Comparison of ENCODE assay signal across 8 cellular contexts in the genomic region with DNA sequence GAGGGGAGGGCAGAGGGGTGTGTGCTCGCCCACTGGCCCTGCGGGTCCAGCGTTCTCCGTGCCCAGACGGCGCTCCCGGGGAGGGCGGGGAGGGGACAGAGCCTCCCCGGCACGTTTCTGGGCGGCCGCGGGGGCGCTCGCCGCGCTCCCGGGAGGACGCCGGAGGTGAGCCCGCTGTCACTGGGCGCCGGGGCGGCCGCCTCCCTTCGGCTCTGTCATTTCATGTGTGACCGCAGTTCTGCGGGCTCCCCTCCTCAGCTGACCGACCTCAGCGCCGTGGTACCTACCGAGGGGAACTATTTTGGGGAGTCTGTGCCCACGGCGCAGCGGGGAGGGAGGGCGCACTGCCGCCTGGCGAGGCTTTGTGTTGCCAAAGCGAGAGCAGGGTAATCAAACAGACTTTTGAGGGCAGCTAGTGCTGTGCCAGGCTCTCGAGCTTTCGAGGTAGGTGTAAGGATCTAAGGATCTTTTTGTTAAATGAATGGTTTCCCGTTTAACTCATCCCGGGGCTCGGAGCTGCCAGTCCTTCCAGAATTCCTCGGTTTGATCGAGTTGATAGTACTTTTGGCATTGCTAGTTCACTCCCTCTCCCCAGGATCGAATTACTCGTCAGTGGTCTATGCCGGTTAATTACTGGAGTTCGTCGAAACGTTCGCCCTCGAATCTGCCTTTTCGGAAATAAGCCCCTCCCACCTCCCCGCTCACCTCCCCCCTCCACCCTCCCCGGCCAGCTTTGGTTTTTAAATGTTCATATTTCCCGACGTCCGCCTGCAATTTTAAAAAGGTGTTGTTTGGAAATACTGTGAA. TPM values are rescaled to one million over a fixed set of nuclear protein-coding genes. Genes with fewer than 3 reads are reported as not detected.
DNase-seq lines count a peak whose midpoint lies in the region; ATAC-seq and TF ChIP-seq lines count a peak whose summit lies in the region.

No MANE protein-coding gene starts in this region.

- no peaks in the 10 kb centered on the region for H3K9me3 Mint-ChIP-seq in T-cell

- peaks cover 4% of the 10 kb centered on the region for H3K36me3 Mint-ChIP-seq in T-cell

- H3K27ac Mint-ChIP-seq in T-cell, result peak overlapping the region; percentile 94 to 95

- 0 out of 2 replicates have a peak, but pooled peaks have one; percentile 20 for TF ChIP-seq EP300 in Ishikawa (IDR thresholded peaks at IDR 0.05; ENCODE audit: borderline replicate concordance)

- no peak; the same call in 1 of the 2 replicates for TF ChIP-seq RAD21 in Ishikawa (IDR thresholded peaks at IDR 0.05; ENCODE audit: low read depth)

- no peaks in the 10 kb centered on the region for H3K27me3 Mint-ChIP-seq in T-cell

- H3K4me3 Mint-ChIP-seq in T-cell, result peak overlapping the region; percentile 80 to 94 (median 87)

- CTCF ChIA-PET in T-cell (lab: Charles Lee), result interaction anchor here (0.6 to 3.8 kb wide), 18 partner anchors 21 to 876 kb away, joined by 3 to 39 read pairs (median 4); no protein-coding TSS in a partner anchor

- peaks cover 44 to 52% (median 45%) of the 10 kb centered on the region in 3 donors for H3K4me1 Mint-ChIP-seq in T-cell

- peak; percentile 29 for DNase-seq in Daoy (ENCODE audit: low read depth)
- DNase-seq in T-cell, result peak; percentile 41 to 73 (median 61)
- peak in 49 of 58 donors; percentile 21 to 82 (median 53) for DNase-seq in anterior cingulate cortex (lab: John Stamatoyannopoulos, UW)
- DNase-seq in hepatic stellate cell (ENCODE audit: low spot score), result peak; percentile 66
- DNase-seq in renal cortical epithelial cell (ENCODE audit: low read depth), result peak; percentile 49
- no peak for DNase-seq in foreskin melanocyte

- peak; percentile 57 for ATAC-seq in GM21528 (IDR thresholded peaks at IDR 0.05; ENCODE audit: low FRiP score, unreplicated experiment)
- ATAC-seq in T-cell (replicated peaks in 1 of 4), result peak; percentile 54 to 59 (median 58)

- POLR2A ChIA-PET in T-cell (lab: Charles Lee), result interaction anchor here (0.5 to 3.3 kb wide), 19 partner anchors 9 to 867 kb away, joined by 3 to 19 read pairs (median 4); no protein-coding TSS in a partner anchor

TF ChIP-seq in Ishikawa, 13 proteins besides CTCF, POLR2A, EP300 and RAD21:
- peak; percentile 24; the same call in 1 of the 2 replicates for TF ChIP-seq NFIC (IDR thresholded peaks at IDR 0.05)
- TF ChIP-seq, protein P1, sequence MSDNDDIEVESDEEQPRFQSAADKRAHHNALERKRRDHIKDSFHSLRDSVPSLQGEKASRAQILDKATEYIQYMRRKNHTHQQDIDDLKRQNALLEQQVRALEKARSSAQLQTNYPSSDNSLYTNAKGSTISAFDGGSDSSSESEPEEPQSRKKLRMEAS (IDR thresholded peaks at IDR 0.05), result peak; percentile 24; the same call in 1 of the 2 replicates
- no peak for TF ChIP-seq YY1 (IDR thresholded peaks at IDR 0.05; ENCODE audit: low read depth)
- 0 out of 2 replicates have a peak, but pooled peaks have one; percentile 32 for TF ChIP-seq TAF1 (IDR thresholded peaks at IDR 0.05; ENCODE audit: low read depth)
- no peak for TF ChIP-seq FOXM1 (IDR thresholded peaks at IDR 0.05; ENCODE audit: borderline replicate concordance, low read depth)
- no peak for TF ChIP-seq ZBTB7A (IDR thresholded peaks at IDR 0.05; ENCODE audit: low read depth)
- TF ChIP-seq, protein P2, sequence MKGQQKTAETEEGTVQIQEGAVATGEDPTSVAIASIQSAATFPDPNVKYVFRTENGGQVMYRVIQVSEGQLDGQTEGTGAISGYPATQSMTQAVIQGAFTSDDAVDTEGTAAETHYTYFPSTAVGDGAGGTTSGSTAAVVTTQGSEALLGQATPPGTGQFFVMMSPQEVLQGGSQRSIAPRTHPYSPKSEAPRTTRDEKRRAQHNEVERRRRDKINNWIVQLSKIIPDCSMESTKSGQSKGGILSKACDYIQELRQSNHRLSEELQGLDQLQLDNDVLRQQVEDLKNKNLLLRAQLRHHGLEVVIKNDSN (IDR thresholded peaks at IDR 0.05), result no peak
- TF ChIP-seq EGR1 (IDR thresholded peaks at IDR 0.05), result 0 out of 2 replicates have a peak, but pooled peaks have one; percentile 1
- TF ChIP-seq TCF12 (IDR thresholded peaks at IDR 0.05; ENCODE audit: low read depth), result peak; percentile 54; the same call in 1 of the 2 replicates
- TF ChIP-seq TEAD4 (IDR thresholded peaks at IDR 0.05), result 0 out of 2 replicates have a peak, but pooled peaks have one; percentile 12

RNA-seq across cellular contexts. Expression of a gene that starts 1.9 kb away (rescaled TPM):
- 4.7 and 5.0 TPM in 2 replicates for total RNA-seq in Daoy (2014; rRNA removed; shearing (Covaris generic))
- total RNA-seq in T-cell (10 to 100 TPM; 34.0 to 75.5 (median 42.5) TPM), renal cortical epithelial cell (12.2 and 53.9 TPM in 2 replicates)
